Comparison of ENCODE assay signal across 16 cellular contexts in the genomic region with DNA sequence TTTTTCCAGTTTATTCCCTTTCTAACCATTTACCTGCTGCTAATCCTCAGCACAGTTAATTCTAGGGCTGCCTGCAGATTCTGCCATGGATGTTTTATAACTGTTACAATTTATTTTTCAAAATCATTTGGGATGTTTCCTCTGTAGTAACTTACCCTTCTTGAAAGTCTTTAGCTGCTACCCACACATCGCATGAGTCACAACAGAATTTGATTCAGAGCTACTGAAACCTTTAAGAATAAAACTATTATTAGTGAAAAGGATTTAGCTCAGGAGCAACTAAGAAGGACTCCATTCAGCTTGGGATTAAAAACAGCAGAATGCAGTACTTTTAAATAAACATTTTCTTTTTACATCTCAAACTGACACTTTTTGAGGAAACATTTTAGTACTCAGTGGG. TPM values are rescaled to one million over a fixed set of nuclear protein-coding genes. Genes with fewer than 3 reads are reported as not detected.
A peak's percentile ranks its signal among the peaks of the same experiment; 100 is the strongest.
DNase-seq lines count a peak whose midpoint lies in the region; ATAC-seq and TF ChIP-seq lines count a peak whose summit lies in the region.
"Had no signal": no experiment of that assay in that cellular context is flagged by ENCODE, and none has a peak within 500 bp of the region (broad histone marks: within the 10 kb centered on the region; RNA-seq: fewer than 3 reads in every experiment).

No MANE protein-coding gene starts in this region.

- peak; percentile 10 for DNase-seq in activated CD4-positive, alpha-beta T cell treated with anti-CD3 and anti-CD28 coated beads for 36 hours
- DNase-seq in activated CD4-positive, alpha-beta T cell treated with anti-CD3 and anti-CD28 coated beads, Interleukin-2, amount 50 U/mL, for 1 hour = no peak
- no peak for DNase-seq in SJCRH30
- peak; percentile 60 for DNase-seq in putamen (ENCODE audit: low spot score)
- DNase-seq in DMS53 (lab: John Stamatoyannopoulos, UW) = no peak
- no peak for DNase-seq in COLO668 (lab: John Stamatoyannopoulos, UW; ENCODE audit: unreplicated experiment)
- no peak for DNase-seq in type B pancreatic cell (ENCODE audit: extremely low spot score, unreplicated experiment)
- DNase-seq: CD8-positive, alpha-beta T cell; H7 had no signal

- CTCF ChIA-PET in activated CD4-positive, alpha-beta T cell treated with anti-CD3 and anti-CD28 coated beads for 36 hours (lab: Charles Lee) = interaction anchor here (0.7 kb wide), 2 partner anchors 20 to 34 kb away, joined by 3 read pairs; no protein-coding TSS in a partner anchor

- peaks cover 7% of the 10 kb centered on the region for H3K9me3 Mint-ChIP-seq in activated CD4-positive, alpha-beta T cell treated with anti-CD3 and anti-CD28 coated beads for 36 hours (ENCODE audit: low read depth)
- peaks cover 5% of the 10 kb centered on the region for H3K9me3 Mint-ChIP-seq in type B pancreatic cell

- H3K4me1 Mint-ChIP-seq in activated CD4-positive, alpha-beta T cell treated with anti-CD3 and anti-CD28 coated beads for 36 hours = peaks cover 5% of the 10 kb centered on the region
- H3K4me1 Mint-ChIP-seq in type B pancreatic cell (ENCODE audit: unreplicated experiment) = no peaks in the 10 kb centered on the region
- H3K4me1 Mint-ChIP-seq: CD14-positive monocyte had no signal

- peak overlapping the region; percentile 92 for H3K27ac ChIP-seq in SJCRH30
- H3K27ac ChIP-seq: 22Rv1 had no signal

- no peaks in the 10 kb centered on the region; the same call in 1 of the 2 replicates for H3K9me3 ChIP-seq in SJCRH30 (replicated peaks)

- TF ChIP-seq CTCF in type B pancreatic cell (conservative IDR thresholded peaks at IDR 0.05) = no peak

- peaks cover 30% of the 10 kb centered on the region for H3K4me1 ChIP-seq in SJCRH30

- peaks cover 12% of the 10 kb centered on the region for H3K27me3 Mint-ChIP-seq in activated CD4-positive, alpha-beta T cell treated with anti-CD3 and anti-CD28 coated beads for 36 hours
- H3K27me3 Mint-ChIP-seq in type B pancreatic cell = peaks cover 5% of the 10 kb centered on the region

- peak overlapping the region; percentile 21; the same call in 1 of the 2 replicates for H3K4me3 ChIP-seq in SJCRH30
- H3K4me3 ChIP-seq: GM12878, GM23338 had no signal

- no peaks in the 10 kb centered on the region for H3K27me3 ChIP-seq in SJCRH30

- POLR2A ChIA-PET in activated CD4-positive, alpha-beta T cell treated with anti-CD3 and anti-CD28 coated beads for 36 hours (lab: Charles Lee) = no interaction called here

- H3K4me3 Mint-ChIP-seq in activated CD4-positive, alpha-beta T cell treated with anti-CD3 and anti-CD28 coated beads for 36 hours = no peak overlapping the region
- no peak overlapping the region for H3K4me3 Mint-ChIP-seq in type B pancreatic cell
- H3K4me3 Mint-ChIP-seq: CD14-positive monocyte; CD8-positive, alpha-beta T cell; GM23338 had no signal

- intact Hi-C loops in activated CD4-positive, alpha-beta T cell treated with anti-CD3 and anti-CD28 coated beads for 36 hours (cut with DNase I, micrococcal nuclease) = no loop called here

- ATAC-seq in activated CD4-positive, alpha-beta T cell treated with anti-CD3 and anti-CD28 coated beads for 36 hours = no peak
- ATAC-seq: CD8-positive, alpha-beta T cell; GM12878 had no signal

- H3K36me3 Mint-ChIP-seq in activated CD4-positive, alpha-beta T cell treated with anti-CD3 and anti-CD28 coated beads for 36 hours (ENCODE audit: low read depth) = no peaks in the 10 kb centered on the region
- H3K36me3 Mint-ChIP-seq in type B pancreatic cell = no peaks in the 10 kb centered on the region
- H3K36me3 Mint-ChIP-seq: CD14-positive monocyte; CD8-positive, alpha-beta T cell had no signal

- no peaks in the 10 kb centered on the region for H3K36me3 ChIP-seq in SJCRH30

- H3K27ac Mint-ChIP-seq in activated CD4-positive, alpha-beta T cell treated with anti-CD3 and anti-CD28 coated beads for 36 hours = no peak overlapping the region
- H3K27ac Mint-ChIP-seq in type B pancreatic cell = no peak overlapping the region
- H3K27ac Mint-ChIP-seq: CD14-positive monocyte; CD8-positive, alpha-beta T cell had no signal

RNA-seq across cellular contexts. Expression of gene RGS6, which starts 41.7 kb away (rescaled TPM):
- total RNA-seq in activated CD4-positive, alpha-beta T cell treated with anti-CD3 and anti-CD28 coated beads for 36 hours = under 1 TPM; 0.39 to 0.57 TPM
- not detected in 2 replicates for total RNA-seq in SJCRH30 (2014; rRNA removed; shearing (Covaris generic))
- total RNA-seq in type B pancreatic cell (ENCODE audit: low replicate concordance) = 1.5 and 1.6 TPM in 2 replicates
- total RNA-seq: A673; CD8-positive, alpha-beta T cell; G401; HT-29 had no signal

Comparison
In these comparisons a context has a peak if more than half of its experiments do, and no peak if none do; other contexts are left out.
1. DNase-seq: peak in activated CD4-positive, alpha-beta T cell treated with anti-CD3 and anti-CD28 coated beads for 36 hours (single experiment) and putamen (single experiment); none in activated CD4-positive, alpha-beta T cell treated with anti-CD3 and anti-CD28 coated beads, Interleukin-2, amount 50 U/mL, for 1 hour (single experiment), SJCRH30 (0 of 2), DMS53 (single experiment), COLO668 (single experiment) and type B pancreatic cell (single experiment).